ENCODE assay signal across 18 cellular contexts in the genomic region with DNA sequence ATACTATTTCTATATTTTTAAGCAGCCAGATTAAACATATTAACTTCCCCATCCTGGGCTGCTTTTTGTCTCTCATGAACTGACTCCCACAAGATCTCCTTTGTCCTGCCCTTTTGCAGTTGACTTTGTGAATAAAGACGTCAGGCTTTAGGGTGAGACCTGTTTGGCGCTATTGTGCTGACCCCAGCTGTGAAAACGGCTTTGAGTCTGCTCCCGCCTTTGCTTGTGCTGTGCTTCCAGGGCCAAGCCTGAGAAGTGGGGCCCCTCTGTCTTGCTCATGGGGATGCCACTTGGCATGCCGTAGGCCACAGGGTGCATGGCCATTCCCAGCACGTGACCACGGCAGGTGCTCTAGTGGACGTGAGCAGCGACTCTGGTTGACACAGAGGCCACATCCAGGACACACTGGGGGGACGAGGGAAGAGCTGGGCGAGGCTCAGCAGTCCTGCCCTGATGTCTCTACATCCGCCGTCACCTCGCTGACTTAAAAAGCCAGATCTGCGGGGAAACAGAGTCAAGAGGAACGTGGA.
"Had no signal": no experiment of that assay in that cellular context is flagged by ENCODE, and none has a peak within 500 bp of the region (broad histone marks: within the 10 kb centered on the region; RNA-seq: fewer than 3 reads in every experiment).

No MANE protein-coding gene starts in this region.

- H3K27ac ChIP-seq: body of pancreas, left ventricle myocardium inferior, tibial artery, uterus had no signal

- H3K36me3 ChIP-seq: left ventricle myocardium inferior, tibial artery, uterus had no signal

- H3K4me1 Mint-ChIP-seq: activated B cell treated with CpG ODN at 0.5 μM for 24 hours; activated CD8-positive, alpha-beta memory T cell treated with anti-CD3 and anti-CD28 coated beads, Interleukin-2, amount 10 ng/mL, durations not matched to agents 7 days and 5 days; activated T-helper 17 cell treated with anti-CD3 and anti-CD28 coated beads, Interleukin-2, amount 50 U/mL, for 72 hours; memory B cell; naive thymus-derived CD8-positive, alpha-beta T cell; T-cell had no signal

- H3K4me1 ChIP-seq: body of pancreas, left ventricle myocardium inferior, uterus had no signal

- H3K27me3 ChIP-seq: body of pancreas, tibial artery, uterus had no signal

- H3K27me3 Mint-ChIP-seq: activated B cell treated with CpG ODN at 0.5 μM for 24 hours; activated CD4-positive, alpha-beta memory T cell treated with anti-CD3 and anti-CD28 coated beads for 36 hours; activated CD8-positive, alpha-beta memory T cell treated with anti-CD3 and anti-CD28 coated beads, Interleukin-2, amount 10 ng/mL, durations not matched to agents 7 days and 5 days; activated T-helper 17 cell treated with anti-CD3 and anti-CD28 coated beads, Interleukin-2, amount 50 U/mL, for 72 hours; naive thymus-derived CD8-positive, alpha-beta T cell; T-cell had no signal

- DNase-seq: activated B cell treated with CpG ODN at 0.5 μM for 24 hours; activated CD4-positive, alpha-beta T cell treated with anti-CD3 and anti-CD28 coated beads for 4 hours; activated CD8-positive, alpha-beta memory T cell treated with anti-CD3 and anti-CD28 coated beads, Interleukin-2, amount 10 ng/mL, durations not matched to agents 7 days and 5 days; activated naive CD4-positive, alpha-beta T cell; activated T-cell treated with anti-CD3 and anti-CD28 coated beads, Interleukin-2, amount 50 U/mL, for 1 hour; body of pancreas; central memory CD4-positive, alpha-beta T cell; cortex of kidney; left ventricle myocardium inferior; naive thymus-derived CD8-positive, alpha-beta T cell; posterior cingulate gyrus; stimulated activated CD4-positive, alpha-beta T cell treated with anti-CD3 and anti-CD28 coated beads, Interleukin-2, amount 100 ng/mL, for 24 hours; T-cell; uterus had no signal

- H3K4me3 Mint-ChIP-seq: activated B cell treated with CpG ODN at 0.5 μM for 24 hours; activated CD4-positive, alpha-beta memory T cell treated with anti-CD3 and anti-CD28 coated beads for 36 hours; activated CD8-positive, alpha-beta memory T cell treated with anti-CD3 and anti-CD28 coated beads, Interleukin-2, amount 10 ng/mL, durations not matched to agents 7 days and 5 days; activated T-helper 17 cell treated with anti-CD3 and anti-CD28 coated beads, Interleukin-2, amount 50 U/mL, for 72 hours; memory B cell; T-cell had no signal

- H3K9me3 ChIP-seq: body of pancreas, left ventricle myocardium inferior, tibial artery, uterus had no signal

- H3K27ac Mint-ChIP-seq: activated B cell treated with CpG ODN at 0.5 μM for 24 hours; activated CD8-positive, alpha-beta memory T cell treated with anti-CD3 and anti-CD28 coated beads, Interleukin-2, amount 10 ng/mL, durations not matched to agents 7 days and 5 days; activated T-helper 17 cell treated with anti-CD3 and anti-CD28 coated beads, Interleukin-2, amount 50 U/mL, for 72 hours; memory B cell; T-cell had no signal

- H3K9me3 Mint-ChIP-seq: activated CD4-positive, alpha-beta memory T cell treated with anti-CD3 and anti-CD28 coated beads for 36 hours; activated T-helper 17 cell treated with anti-CD3 and anti-CD28 coated beads, Interleukin-2, amount 50 U/mL, for 72 hours had no signal

- H3K4me3 ChIP-seq: body of pancreas, left ventricle myocardium inferior, tibial artery, uterus had no signal

- ATAC-seq: activated CD8-positive, alpha-beta memory T cell treated with anti-CD3 and anti-CD28 coated beads, Interleukin-2, amount 10 ng/mL, durations not matched to agents 7 days and 5 days; body of pancreas; naive thymus-derived CD8-positive, alpha-beta T cell; T-cell had no signal

- H3K36me3 Mint-ChIP-seq: activated CD4-positive, alpha-beta memory T cell treated with anti-CD3 and anti-CD28 coated beads for 36 hours; activated CD8-positive, alpha-beta memory T cell treated with anti-CD3 and anti-CD28 coated beads, Interleukin-2, amount 10 ng/mL, durations not matched to agents 7 days and 5 days; memory B cell had no signal
